ENCODE assay signal across 1 cellular context in genomic region chr20:53829706-53830521, GRCh38.
TF ChIP-seq lines count a peak whose summit lies in the region.

No MANE protein-coding gene starts in this region.

TF ChIP-seq in HepG2, 621 proteins besides CTCF, POLR2A, EP300 and RAD21 (continued from another document and continues in another):
- TF ChIP-seq ARID5B (CRISPR knock-in tag; IDR thresholded peaks at IDR 0.05) (peak; percentile 94), RBAK (CRISPR knock-in tag; IDR thresholded peaks at IDR 0.05) (no peak), HNF4A (CRISPR knock-in tag; IDR thresholded peaks at IDR 0.05) (peak; percentile 96), HDAC2 (CRISPR knock-in tag; IDR thresholded peaks at IDR 0.05) (peak; percentile 83), RCOR2 (CRISPR knock-in tag; IDR thresholded peaks at IDR 0.05) (peak; percentile 82), SKIL (CRISPR knock-in tag; IDR thresholded peaks at IDR 0.05; ENCODE audit: borderline replicate concordance) (no peak), ZNF292 (CRISPR knock-in tag; IDR thresholded peaks at IDR 0.05; ENCODE audit: borderline replicate concordance, low read depth) (peak; percentile 93), YEATS4 (CRISPR knock-in tag; IDR thresholded peaks at IDR 0.05; ENCODE audit: borderline replicate concordance) (peak; percentile 30; the same call in 1 of the 2 replicates), IRX3 (CRISPR knock-in tag; IDR thresholded peaks at IDR 0.05; ENCODE audit: borderline replicate concordance, low read depth) (no peak), ELF4 (CRISPR knock-in tag; IDR thresholded peaks at IDR 0.05; ENCODE audit: borderline replicate concordance) (0 out of 2 replicates have a peak, but pooled peaks have one; percentile 32), JARID2 (CRISPR knock-in tag; IDR thresholded peaks at IDR 0.05; ENCODE audit: insufficient replicate concordance) (no peak), ZSCAN20 (CRISPR knock-in tag; IDR thresholded peaks at IDR 0.05; ENCODE audit: borderline replicate concordance) (peak; percentile 14; the same call in 1 of the 2 replicates), NR2F6 (IDR thresholded peaks at IDR 0.05) (peak; percentile 53; the same call in 1 of the 2 replicates), NR2F6 (CRISPR knock-in tag; IDR thresholded peaks at IDR 0.05) (no peak), MXD3 (CRISPR knock-in tag; IDR thresholded peaks at IDR 0.05) (no peak), ZNF792 (CRISPR knock-in tag; IDR thresholded peaks at IDR 0.05) (peak; percentile 80; the same call in 1 of the 2 replicates), ZKSCAN8 (CRISPR knock-in tag; IDR thresholded peaks at IDR 0.05; ENCODE audit: borderline replicate concordance) (peak; percentile 71; the same call in 1 of the 2 replicates), RBFOX2 (IDR thresholded peaks at IDR 0.05; ENCODE audit: low read depth, low read length) (peak; percentile 57), NAIF1 (CRISPR knock-in tag; IDR thresholded peaks at IDR 0.05; ENCODE audit: borderline replicate concordance) (no peak), ZNF317 (CRISPR knock-in tag; IDR thresholded peaks at IDR 0.05) (peak; percentile 59; the same call in 1 of the 2 replicates), ZNF549 (CRISPR knock-in tag; IDR thresholded peaks at IDR 0.05) (0 out of 2 replicates have a peak, but pooled peaks have one; percentile 17), TOPORS (CRISPR knock-in tag; IDR thresholded peaks at IDR 0.05) (peak; percentile 29; the same call in 1 of the 2 replicates), GATAD2A (CRISPR knock-in tag; IDR thresholded peaks at IDR 0.05) (peak; percentile 93), KDM6A (CRISPR knock-in tag; IDR thresholded peaks at IDR 0.05; ENCODE audit: low read depth) (peak; percentile 89), SIX4 (CRISPR knock-in tag; IDR thresholded peaks at IDR 0.05) (peak; percentile 69; the same call in 1 of the 2 replicates), ERF (CRISPR knock-in tag; IDR thresholded peaks at IDR 0.05) (peak; percentile 86; the same call in 1 of the 2 replicates), THAP11 (CRISPR knock-in tag; IDR thresholded peaks at IDR 0.05) (peak; percentile 49), FOXA3 (CRISPR knock-in tag; IDR thresholded peaks at IDR 0.05) (peak; percentile 85), ZNF709 (CRISPR knock-in tag; IDR thresholded peaks at IDR 0.05) (no peak), RXRB (CRISPR knock-in tag; IDR thresholded peaks at IDR 0.05; ENCODE audit: borderline replicate concordance) (peak; percentile 79; the same call in 1 of the 2 replicates), ZNF598 (CRISPR knock-in tag; IDR thresholded peaks at IDR 0.05; ENCODE audit: borderline replicate concordance) (no peak), ATF1 (CRISPR knock-in tag; IDR thresholded peaks at IDR 0.05) (peak; percentile 62), ZNF20 (CRISPR knock-in tag; IDR thresholded peaks at IDR 0.05) (peak; percentile 22; the same call in 1 of the 2 replicates)
- TF ChIP-seq, protein P1, sequence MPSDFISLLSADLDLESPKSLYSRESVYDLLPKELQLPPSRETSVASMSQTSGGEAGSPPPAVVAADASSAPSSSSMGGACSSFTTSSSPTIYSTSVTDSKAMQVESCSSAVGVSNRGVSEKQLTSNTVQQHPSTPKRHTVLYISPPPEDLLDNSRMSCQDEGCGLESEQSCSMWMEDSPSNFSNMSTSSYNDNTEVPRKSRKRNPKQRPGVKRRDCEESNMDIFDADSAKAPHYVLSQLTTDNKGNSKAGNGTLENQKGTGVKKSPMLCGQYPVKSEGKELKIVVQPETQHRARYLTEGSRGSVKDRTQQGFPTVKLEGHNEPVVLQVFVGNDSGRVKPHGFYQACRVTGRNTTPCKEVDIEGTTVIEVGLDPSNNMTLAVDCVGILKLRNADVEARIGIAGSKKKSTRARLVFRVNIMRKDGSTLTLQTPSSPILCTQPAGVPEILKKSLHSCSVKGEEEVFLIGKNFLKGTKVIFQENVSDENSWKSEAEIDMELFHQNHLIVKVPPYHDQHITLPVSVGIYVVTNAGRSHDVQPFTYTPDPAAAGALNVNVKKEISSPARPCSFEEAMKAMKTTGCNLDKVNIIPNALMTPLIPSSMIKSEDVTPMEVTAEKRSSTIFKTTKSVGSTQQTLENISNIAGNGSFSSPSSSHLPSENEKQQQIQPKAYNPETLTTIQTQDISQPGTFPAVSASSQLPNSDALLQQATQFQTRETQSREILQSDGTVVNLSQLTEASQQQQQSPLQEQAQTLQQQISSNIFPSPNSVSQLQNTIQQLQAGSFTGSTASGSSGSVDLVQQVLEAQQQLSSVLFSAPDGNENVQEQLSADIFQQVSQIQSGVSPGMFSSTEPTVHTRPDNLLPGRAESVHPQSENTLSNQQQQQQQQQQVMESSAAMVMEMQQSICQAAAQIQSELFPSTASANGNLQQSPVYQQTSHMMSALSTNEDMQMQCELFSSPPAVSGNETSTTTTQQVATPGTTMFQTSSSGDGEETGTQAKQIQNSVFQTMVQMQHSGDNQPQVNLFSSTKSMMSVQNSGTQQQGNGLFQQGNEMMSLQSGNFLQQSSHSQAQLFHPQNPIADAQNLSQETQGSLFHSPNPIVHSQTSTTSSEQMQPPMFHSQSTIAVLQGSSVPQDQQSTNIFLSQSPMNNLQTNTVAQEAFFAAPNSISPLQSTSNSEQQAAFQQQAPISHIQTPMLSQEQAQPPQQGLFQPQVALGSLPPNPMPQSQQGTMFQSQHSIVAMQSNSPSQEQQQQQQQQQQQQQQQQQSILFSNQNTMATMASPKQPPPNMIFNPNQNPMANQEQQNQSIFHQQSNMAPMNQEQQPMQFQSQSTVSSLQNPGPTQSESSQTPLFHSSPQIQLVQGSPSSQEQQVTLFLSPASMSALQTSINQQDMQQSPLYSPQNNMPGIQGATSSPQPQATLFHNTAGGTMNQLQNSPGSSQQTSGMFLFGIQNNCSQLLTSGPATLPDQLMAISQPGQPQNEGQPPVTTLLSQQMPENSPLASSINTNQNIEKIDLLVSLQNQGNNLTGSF (CRISPR knock-in tag; IDR thresholded peaks at IDR 0.05) = no peak
- TF ChIP-seq, protein P2, sequence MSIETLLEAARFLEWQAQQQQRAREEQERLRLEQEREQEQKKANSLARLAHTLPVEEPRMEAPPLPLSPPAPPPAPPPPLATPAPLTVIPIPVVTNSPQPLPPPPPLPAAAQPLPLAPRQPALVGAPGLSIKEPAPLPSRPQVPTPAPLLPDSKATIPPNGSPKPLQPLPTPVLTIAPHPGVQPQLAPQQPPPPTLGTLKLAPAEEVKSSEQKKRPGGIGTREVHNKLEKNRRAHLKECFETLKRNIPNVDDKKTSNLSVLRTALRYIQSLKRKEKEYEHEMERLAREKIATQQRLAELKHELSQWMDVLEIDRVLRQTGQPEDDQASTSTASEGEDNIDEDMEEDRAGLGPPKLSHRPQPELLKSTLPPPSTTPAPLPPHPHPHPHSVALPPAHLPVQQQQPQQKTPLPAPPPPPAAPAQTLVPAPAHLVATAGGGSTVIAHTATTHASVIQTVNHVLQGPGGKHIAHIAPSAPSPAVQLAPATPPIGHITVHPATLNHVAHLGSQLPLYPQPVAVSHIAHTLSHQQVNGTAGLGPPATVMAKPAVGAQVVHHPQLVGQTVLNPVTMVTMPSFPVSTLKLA (IDR thresholded peaks at IDR 0.05) = no peak
- TF ChIP-seq, protein P3, sequence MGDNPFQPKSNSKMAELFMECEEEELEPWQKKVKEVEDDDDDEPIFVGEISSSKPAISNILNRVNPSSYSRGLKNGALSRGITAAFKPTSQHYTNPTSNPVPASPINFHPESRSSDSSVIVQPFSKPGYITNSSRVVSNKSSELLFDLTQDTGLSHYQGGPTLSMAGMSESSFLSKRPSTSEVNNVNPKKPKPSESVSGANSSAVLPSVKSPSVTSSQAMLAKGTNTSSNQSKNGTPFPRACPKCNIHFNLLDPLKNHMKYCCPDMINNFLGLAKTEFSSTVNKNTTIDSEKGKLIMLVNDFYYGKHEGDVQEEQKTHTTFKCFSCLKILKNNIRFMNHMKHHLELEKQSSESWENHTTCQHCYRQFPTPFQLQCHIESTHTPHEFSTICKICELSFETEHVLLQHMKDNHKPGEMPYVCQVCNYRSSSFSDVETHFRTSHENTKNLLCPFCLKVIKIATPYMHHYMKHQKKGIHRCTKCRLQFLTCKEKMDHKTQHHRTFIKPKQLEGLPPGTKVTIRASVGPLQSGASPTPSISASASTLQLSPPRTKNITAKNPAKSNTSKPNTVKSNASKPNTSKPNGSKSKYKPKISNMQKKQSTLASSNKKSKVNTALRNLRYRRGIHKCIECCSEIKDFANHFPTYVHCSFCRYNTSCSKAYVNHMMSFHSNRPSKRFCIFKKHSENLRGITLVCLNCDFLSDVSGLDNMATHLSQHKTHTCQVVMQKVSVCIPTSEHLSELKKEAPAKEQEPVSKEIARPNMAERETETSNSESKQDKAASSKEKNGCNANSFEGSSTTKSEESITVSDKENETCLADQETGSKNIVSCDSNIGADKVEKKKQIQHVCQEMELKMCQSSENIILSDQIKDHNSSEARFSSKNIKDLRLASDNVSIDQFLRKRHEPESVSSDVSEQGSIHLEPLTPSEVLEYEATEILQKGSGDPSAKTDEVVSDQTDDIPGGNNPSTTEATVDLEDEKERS (CRISPR knock-in tag; IDR thresholded peaks at IDR 0.05) = peak; percentile 77; the same call in 1 of the 2 replicates
- TF ChIP-seq, protein P4, sequence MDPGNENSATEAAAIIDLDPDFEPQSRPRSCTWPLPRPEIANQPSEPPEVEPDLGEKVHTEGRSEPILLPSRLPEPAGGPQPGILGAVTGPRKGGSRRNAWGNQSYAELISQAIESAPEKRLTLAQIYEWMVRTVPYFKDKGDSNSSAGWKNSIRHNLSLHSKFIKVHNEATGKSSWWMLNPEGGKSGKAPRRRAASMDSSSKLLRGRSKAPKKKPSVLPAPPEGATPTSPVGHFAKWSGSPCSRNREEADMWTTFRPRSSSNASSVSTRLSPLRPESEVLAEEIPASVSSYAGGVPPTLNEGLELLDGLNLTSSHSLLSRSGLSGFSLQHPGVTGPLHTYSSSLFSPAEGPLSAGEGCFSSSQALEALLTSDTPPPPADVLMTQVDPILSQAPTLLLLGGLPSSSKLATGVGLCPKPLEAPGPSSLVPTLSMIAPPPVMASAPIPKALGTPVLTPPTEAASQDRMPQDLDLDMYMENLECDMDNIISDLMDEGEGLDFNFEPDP (CRISPR knock-in tag; conservative IDR thresholded peaks at IDR 0.05) = peak; percentile 92; the same call in 1 of the 2 replicates
- TF ChIP-seq, protein P5, sequence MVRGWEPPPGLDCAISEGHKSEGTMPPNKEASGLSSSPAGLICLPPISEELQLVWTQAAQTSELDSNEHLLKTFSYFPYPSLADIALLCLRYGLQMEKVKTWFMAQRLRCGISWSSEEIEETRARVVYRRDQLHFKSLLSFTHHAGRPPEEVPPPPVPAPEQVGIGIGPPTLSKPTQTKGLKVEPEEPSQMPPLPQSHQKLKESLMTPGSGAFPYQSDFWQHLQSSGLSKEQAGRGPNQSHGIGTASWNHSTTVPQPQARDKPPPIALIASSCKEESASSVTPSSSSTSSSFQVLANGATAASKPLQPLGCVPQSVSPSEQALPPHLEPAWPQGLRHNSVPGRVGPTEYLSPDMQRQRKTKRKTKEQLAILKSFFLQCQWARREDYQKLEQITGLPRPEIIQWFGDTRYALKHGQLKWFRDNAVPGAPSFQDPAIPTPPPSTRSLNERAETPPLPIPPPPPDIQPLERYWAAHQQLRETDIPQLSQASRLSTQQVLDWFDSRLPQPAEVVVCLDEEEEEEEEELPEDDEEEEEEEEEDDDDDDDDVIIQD (CRISPR knock-in tag; IDR thresholded peaks at IDR 0.05; ENCODE audit: low read depth) = 0 out of 2 replicates have a peak, but pooled peaks have one; percentile 72
- TF ChIP-seq, protein P6, sequence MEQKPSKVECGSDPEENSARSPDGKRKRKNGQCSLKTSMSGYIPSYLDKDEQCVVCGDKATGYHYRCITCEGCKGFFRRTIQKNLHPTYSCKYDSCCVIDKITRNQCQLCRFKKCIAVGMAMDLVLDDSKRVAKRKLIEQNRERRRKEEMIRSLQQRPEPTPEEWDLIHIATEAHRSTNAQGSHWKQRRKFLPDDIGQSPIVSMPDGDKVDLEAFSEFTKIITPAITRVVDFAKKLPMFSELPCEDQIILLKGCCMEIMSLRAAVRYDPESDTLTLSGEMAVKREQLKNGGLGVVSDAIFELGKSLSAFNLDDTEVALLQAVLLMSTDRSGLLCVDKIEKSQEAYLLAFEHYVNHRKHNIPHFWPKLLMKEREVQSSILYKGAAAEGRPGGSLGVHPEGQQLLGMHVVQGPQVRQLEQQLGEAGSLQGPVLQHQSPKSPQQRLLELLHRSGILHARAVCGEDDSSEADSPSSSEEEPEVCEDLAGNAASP (CRISPR knock-in tag; IDR thresholded peaks at IDR 0.05; ENCODE audit: borderline replicate concordance) = peak; percentile 67; the same call in 1 of the 2 replicates
